ENCODE assay signal across 8 cellular contexts in the genomic region with DNA sequence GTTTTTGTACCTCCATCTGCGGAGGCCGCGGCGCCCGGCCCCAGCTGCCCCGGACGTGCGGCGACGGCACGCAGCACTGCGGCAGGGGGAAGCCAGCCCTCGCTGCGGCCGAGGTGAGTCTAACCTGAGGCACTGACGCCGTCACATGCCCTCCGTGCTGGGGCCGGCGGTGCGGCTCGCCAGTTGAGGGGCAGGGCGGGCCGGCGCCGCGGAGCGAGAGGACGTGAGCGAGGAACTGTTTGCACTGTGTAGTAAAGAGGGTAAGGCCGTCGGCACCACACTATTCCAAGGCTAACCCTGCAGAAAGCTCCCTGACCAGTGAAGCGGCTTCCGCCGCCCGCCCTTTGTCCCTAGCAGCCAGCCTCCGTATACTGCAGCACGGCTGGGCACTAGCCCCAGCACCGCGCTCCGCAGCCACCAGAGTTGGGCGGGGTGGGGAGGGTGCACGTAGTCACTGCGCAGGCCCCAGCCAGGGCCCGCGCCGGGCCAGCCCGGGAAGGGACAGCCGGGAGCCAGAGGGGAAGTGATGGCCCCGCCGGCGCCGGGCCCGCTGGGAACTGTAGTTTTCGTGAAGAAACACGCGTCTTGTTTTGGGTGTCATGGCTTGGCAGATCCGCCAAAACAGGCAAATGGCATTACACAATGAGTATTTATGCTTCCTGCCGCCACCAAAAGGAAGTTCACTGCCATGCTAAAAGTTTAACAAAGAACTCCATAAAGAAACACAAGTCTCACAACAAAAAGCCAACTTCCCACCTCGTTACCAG. TPM values are rescaled to one million over a fixed set of nuclear protein-coding genes. Genes with fewer than 3 reads are reported as not detected.
DNase-seq lines count a peak whose midpoint lies in the region; ATAC-seq and TF ChIP-seq lines count a peak whose summit lies in the region.

No MANE protein-coding gene starts in this region.

- H3K4me3 ChIP-seq in mucosa of rectum (ENCODE audit: low read length in 2 of 2) = peak overlapping the region; percentile 92 to 99

- H3K4me1 Mint-ChIP-seq in IgD-negative memory B cell = peaks cover 24 to 37% (median 28%) of the 10 kb centered on the region in 3 donors

- no peaks in the 10 kb centered on the region for H3K27me3 Mint-ChIP-seq in IgD-negative memory B cell

- peak overlapping the region; percentile 99 for H3K27ac ChIP-seq in mucosa of rectum (ENCODE audit: low read depth in 2 of 2, low read length in 2 of 2)

- peak overlapping the region; percentile 69 to 99 (median 96) for H3K27ac Mint-ChIP-seq in IgD-negative memory B cell

- peaks cover 0 to 3% of the 10 kb centered on the region in 2 donors for H3K36me3 ChIP-seq in mucosa of rectum (ENCODE audit: control insufficient read depth in 2 of 2, insufficient read depth in 2 of 2, low read length in 2 of 2)

- peak; percentile 95 for DNase-seq in DMS114 treated with DMSO at 0.1 percent for 48 hours (lab: John Stamatoyannopoulos, UW; ENCODE audit: unreplicated experiment)
- DNase-seq in OCI-M1 (lab: John Stamatoyannopoulos, UW) = peak; percentile 96
- peak; percentile 95 for DNase-seq in activated T-cell treated with anti-CD3 and anti-CD28 coated beads for 48 hours (ENCODE audit: low read depth)
- DNase-seq in erythroblast (lab: John Stamatoyannopoulos, UW) = peak; percentile 97 to 98
- peak; percentile 84 for DNase-seq in stimulated activated CD8-positive, alpha-beta memory T cell treated with anti-CD3 and anti-CD28 coated beads, Interleukin-4, amount 100 ng/mL, for 24 hours (ENCODE audit: low read depth)

- H3K27me3 ChIP-seq in mucosa of rectum (ENCODE audit: control insufficient read depth in 2 of 2, insufficient read depth in 2 of 2, low read length in 2 of 2) = no peaks in the 10 kb centered on the region

- no peaks in the 10 kb centered on the region for H3K9me3 ChIP-seq in mucosa of rectum (ENCODE audit: control insufficient read depth in 2 of 2, low read length in 2 of 2)

- TF ChIP-seq POLR2A in erythroblast (IDR thresholded peaks at IDR 0.05; ENCODE audit: low read length) = peak; percentile 89

- H3K36me3 Mint-ChIP-seq in IgD-negative memory B cell = no peaks in the 10 kb centered on the region

- peaks cover 46 to 56% of the 10 kb centered on the region in 2 donors for H3K4me1 ChIP-seq in mucosa of rectum (ENCODE audit: control insufficient read depth in 2 of 2, insufficient read depth in 2 of 2, low read length in 2 of 2)

- H3K9ac ChIP-seq in mucosa of rectum (ENCODE audit: low read depth in 1 of 2, low read length in 2 of 2) = peak overlapping the region; percentile 89 to 98

- H3K4me3 Mint-ChIP-seq in IgD-negative memory B cell = peak overlapping the region; percentile 81 to 93 (median 90)

- ATAC-seq in GM21529 (IDR thresholded peaks at IDR 0.05; ENCODE audit: unreplicated experiment) = peak; percentile 67

- H3K9me3 Mint-ChIP-seq in IgD-negative memory B cell = no peaks in the 10 kb centered on the region

RNA-seq across cellular contexts. Expression of a gene that starts 0.6 kb away (rescaled TPM):
- polyA plus RNA-seq in IgD-negative memory B cell = 16.4 TPM

Comparison
In these comparisons a context has a peak if more than half of its experiments do, and no peak if none do; other contexts are left out.
1. Peak in every context shown above with its lines: DNase-seq, ATAC-seq, H3K4me3 ChIP-seq and H3K27ac ChIP-seq.